In the genomic region with DNA sequence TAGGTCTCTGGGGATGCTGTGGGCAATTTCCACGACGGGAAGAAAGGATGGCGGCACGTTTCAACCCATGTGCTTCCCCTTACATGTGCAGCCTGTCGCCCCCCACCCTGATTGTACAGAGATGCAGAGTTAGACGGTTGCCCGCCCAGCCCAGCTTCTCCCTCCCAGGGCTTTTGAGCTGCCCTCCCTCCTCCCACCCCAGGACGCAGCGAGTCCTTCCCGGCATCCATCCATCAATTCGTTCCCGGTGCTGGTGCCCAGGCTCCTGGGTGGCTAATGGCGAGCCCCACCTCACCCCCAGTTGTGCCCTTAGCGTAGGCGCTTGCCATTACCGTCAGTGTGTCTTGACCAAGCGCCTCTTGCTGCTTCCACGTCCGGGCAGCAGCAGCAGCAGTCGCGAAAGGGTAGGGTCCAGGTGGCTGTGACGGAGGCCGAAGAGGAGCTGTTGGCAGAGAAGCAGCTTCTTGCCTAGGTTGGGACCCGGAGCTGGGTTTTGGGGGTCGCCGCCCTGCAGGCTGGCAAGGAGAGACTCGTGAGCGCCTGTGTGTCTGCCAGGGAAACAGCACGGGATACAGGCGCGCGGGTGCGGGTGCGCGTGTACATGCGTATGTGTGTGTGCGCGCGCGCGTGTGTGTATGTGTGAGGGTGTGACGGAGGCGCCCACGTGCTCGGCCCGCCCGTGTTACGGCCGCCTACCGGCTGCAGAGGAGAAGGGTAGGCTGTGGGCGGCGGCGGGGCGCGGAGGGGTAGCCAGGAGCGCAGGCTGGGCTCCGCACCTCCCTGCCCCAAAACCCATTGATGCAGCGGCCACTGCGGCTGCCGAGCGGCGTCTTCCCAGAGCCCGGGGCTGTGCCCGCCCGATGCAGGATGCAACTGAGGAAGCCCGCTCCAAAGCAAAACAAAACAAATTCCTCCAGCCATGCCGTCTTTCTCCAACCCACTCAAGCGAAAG, we compare ENCODE assay signal across 9 cellular contexts. TPM values are rescaled to one million over a fixed set of nuclear protein-coding genes. Genes with fewer than 3 reads are reported as not detected.
A peak's percentile ranks its signal among the peaks of the same experiment; 100 is the strongest.
DNase-seq lines count a peak whose midpoint lies in the region; ATAC-seq lines count a peak whose summit lies in the region.
"Had no signal": no experiment of that assay in that cellular context is flagged by ENCODE, and none has a peak within 500 bp of the region (broad histone marks: within the 10 kb centered on the region; RNA-seq: fewer than 3 reads in every experiment).

Gene SLC6A15, minus strand, starts transcription at position 609 of the 952 bp plus-strand sequence. CDS start 20,679 bp downstream, outside the sequence.

- H3K9me3 Mint-ChIP-seq in stimulated activated naive CD8-positive, alpha-beta T cell treated with anti-CD3 and anti-CD28 coated beads, Interleukin-15, amount 100 ng/mL, for 72 hours: no peaks in the 10 kb centered on the region

- intact Hi-C loops in left colon (cut with DNase I, micrococcal nuclease): no loop called here

- peak within 1 kb of the TSS; percentile 77 to 78 for H3K4me3 Mint-ChIP-seq in stimulated activated naive CD8-positive, alpha-beta T cell treated with anti-CD3 and anti-CD28 coated beads, Interleukin-15, amount 100 ng/mL, for 72 hours

- peak within 1 kb of the TSS in 1 of 2 donors; percentile 90 for H3K27ac Mint-ChIP-seq in stimulated activated naive CD8-positive, alpha-beta T cell treated with anti-CD3 and anti-CD28 coated beads, Interleukin-15, amount 100 ng/mL, for 72 hours

- H3K27me3 Mint-ChIP-seq in stimulated activated naive CD8-positive, alpha-beta T cell treated with anti-CD3 and anti-CD28 coated beads, Interleukin-15, amount 100 ng/mL, for 72 hours: peaks cover 55% of the 10 kb centered on the region

- DNase-seq in DMS53 treated with DMSO at 0.1 percent for 48 hours (lab: John Stamatoyannopoulos, UW; ENCODE audit: unreplicated experiment) (peak; percentile 66), HK-2 (ENCODE audit: unreplicated experiment) (peak; percentile 89), SHP77 (lab: John Stamatoyannopoulos, UW) (peak; percentile 82 to 93), dermis blood vessel endothelial cell (peak; percentile 57), left colon (peak in 1 of 2 donors; percentile 41), mucosa of gallbladder (ENCODE audit: low spot score) (no peak)
- DNase-seq in stimulated activated naive CD8-positive, alpha-beta T cell treated with anti-CD3 and anti-CD28 coated beads, Interleukin-15, amount 100 ng/mL, for 72 hours: peak; percentile 13 to 19

- peak; percentile 77 for ATAC-seq in left colon
- peak; percentile 79 for ATAC-seq in stimulated activated naive CD8-positive, alpha-beta T cell treated with anti-CD3 and anti-CD28 coated beads, Interleukin-15, amount 100 ng/mL, for 72 hours
- ATAC-seq in GM21717 (IDR thresholded peaks at IDR 0.05; ENCODE audit: unreplicated experiment): no peak

- peaks cover 16% of the 10 kb centered on the region for H3K4me1 Mint-ChIP-seq in stimulated activated naive CD8-positive, alpha-beta T cell treated with anti-CD3 and anti-CD28 coated beads, Interleukin-15, amount 100 ng/mL, for 72 hours

RNA-seq across cellular contexts. Expression of gene SLC6A15, which starts in this region (rescaled TPM):
- 0.51 and 2.2 TPM in 2 replicates for total RNA-seq in dermis blood vessel endothelial cell
- under 1 TPM; 0.45 to 0.58 TPM for total RNA-seq in left colon
- 0.12 TPM for total RNA-seq in mucosa of gallbladder
- total RNA-seq: M059J had no signal

Comparison
In these comparisons a context has a peak if more than half of its experiments do, and no peak if none do; other contexts are left out.
1. Peak in ATAC-seq in left colon; RNA of the gene not detected or under 1 TPM.